21 cellular contexts compared by ENCODE assay signal in genomic region chr9:108060165-108060564, GRCh38.
"Had no signal": no experiment of that assay in that cellular context is flagged by ENCODE, and none has a peak within 500 bp of the region (broad histone marks: within the 10 kb centered on the region; RNA-seq: fewer than 3 reads in every experiment).

No MANE protein-coding gene starts in this region.

- ATAC-seq: Panc1, PC-3 had no signal

- H3K27ac ChIP-seq: RWPE1 had no signal

- DNase-seq: KBM-7, MV-4-11, NCI-H1048, NCI-H1105, NCI-H1417, NCI-H1436 treated with DMSO at 0.1 percent for 48 hours, NCI-H1694, NCI-H187 treated with DMSO at 0.1 percent for 48 hours, NCI-H2029 treated with DMSO at 0.1 percent for 48 hours, NCI-H2227 treated with DMSO at 0.1 percent for 48 hours, NCI-H446, NCI-H510A, NCI-H524 treated with DMSO at 0.1 percent for 48 hours, NCI-H69, PC-3, SHP77, SK-N-SH, SW 1271 had no signal

- H3K9me3 ChIP-seq: SK-N-SH had no signal

- FAIRE-seq: HTR-8/SVneo had no signal

- H3K4me2 ChIP-seq: SK-N-SH had no signal
